In the genomic region with DNA sequence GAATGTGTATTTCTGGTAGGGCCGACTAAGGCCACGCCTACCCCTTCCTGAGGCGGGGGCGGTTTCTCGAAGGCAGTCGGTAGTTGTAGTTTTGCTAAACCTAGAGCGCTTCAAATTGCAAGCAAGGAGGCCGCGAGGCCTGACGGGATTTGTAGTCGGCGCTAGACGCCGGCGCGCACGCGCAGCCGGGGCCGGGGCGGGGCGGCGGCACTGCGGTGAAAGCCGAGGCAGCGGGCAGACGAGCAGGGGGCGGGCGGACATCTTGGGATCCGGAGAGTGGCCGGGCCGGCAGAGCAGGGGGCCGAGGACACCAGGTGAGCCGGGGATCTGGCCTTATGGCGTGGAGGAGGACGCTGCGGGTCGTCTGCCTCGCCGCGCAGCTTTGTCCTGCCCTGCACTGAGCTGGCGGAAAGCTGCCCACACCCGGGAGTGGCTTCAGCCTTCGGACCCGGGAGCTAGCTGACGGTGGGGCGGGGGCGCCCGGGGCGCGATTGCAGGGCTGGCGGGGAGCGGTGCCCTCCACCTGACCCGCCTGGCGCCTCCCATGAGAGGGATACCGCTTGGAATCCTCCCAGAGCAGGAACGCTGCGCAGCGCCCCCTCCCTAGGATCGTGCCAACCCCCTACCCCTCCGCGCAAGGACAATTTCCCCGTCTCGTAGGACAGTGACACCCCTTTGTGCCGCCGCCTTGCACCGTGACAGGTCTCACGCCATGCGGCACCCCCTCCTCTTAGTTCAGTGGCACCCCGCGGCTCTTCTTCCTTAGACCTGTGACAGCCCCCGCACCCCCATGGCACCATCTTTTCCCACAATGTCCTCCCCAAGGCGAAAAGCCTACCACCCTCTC, we compare ENCODE assay signal across 8 cellular contexts. TPM values are rescaled to one million over a fixed set of nuclear protein-coding genes. Genes with fewer than 3 reads are reported as not detected.
DNase-seq lines count a peak whose midpoint lies in the region; ATAC-seq and TF ChIP-seq lines count a peak whose summit lies in the region.

Gene AP2M1, plus strand, starts transcription at position 210 of the 847 bp plus-strand sequence. CDS start 2,139 bp downstream, outside the sequence.

- peak within 1 kb of the TSS; percentile 82 for H3K27ac Mint-ChIP-seq in activated T-helper 2 cell treated with anti-CD3 and anti-CD28 coated beads, Interferon-gamma antibody, Interleukin-2, Interleukin-4, amounts not matched to agents 10 μg/mL and 5 μg/mL and 100 μg/mL, durations not matched to agents 14 hours and 24 hours and 36 hours
- H3K27ac Mint-ChIP-seq in natural killer cell = peak within 1 kb of the TSS; percentile 71 to 92

- H3K4me1 ChIP-seq in RWPE2 (ENCODE audit: insufficient read depth, poor library complexity, severe bottlenecking) = peaks cover 6% of the 10 kb centered on the region

- ATAC-seq in RWPE2 (ENCODE audit: low read depth) (peak; percentile 80), natural killer cell (peak; percentile 97 to 100 (median 97))

- peak within 1 kb of the TSS; percentile 97 for H3K4me3 Mint-ChIP-seq in activated T-helper 2 cell treated with anti-CD3 and anti-CD28 coated beads, Interferon-gamma antibody, Interleukin-2, Interleukin-4, amounts not matched to agents 10 μg/mL and 5 μg/mL and 100 μg/mL, durations not matched to agents 14 hours and 24 hours and 36 hours (ENCODE audit: low read depth)
- H3K4me3 Mint-ChIP-seq in natural killer cell = peak within 1 kb of the TSS; percentile 93

- H3K4me1 Mint-ChIP-seq in activated T-helper 2 cell treated with anti-CD3 and anti-CD28 coated beads, Interferon-gamma antibody, Interleukin-2, Interleukin-4, amounts not matched to agents 10 μg/mL and 5 μg/mL and 100 μg/mL, durations not matched to agents 14 hours and 24 hours and 36 hours (ENCODE audit: low read depth) = peaks cover 17% of the 10 kb centered on the region
- peaks cover 25 to 40% of the 10 kb centered on the region in 2 donors for H3K4me1 Mint-ChIP-seq in natural killer cell

- no peaks in the 10 kb centered on the region for H3K9me3 ChIP-seq in RWPE2 (ENCODE audit: severe bottlenecking)

- H3K4me3 ChIP-seq in RWPE2 (ENCODE audit: severe bottlenecking) (peak within 1 kb of the TSS; percentile 87), fibroblast of mammary gland (ENCODE audit: control insufficient read depth, low read depth, low read length) (peak within 1 kb of the TSS; percentile 91)

- DNase-seq in EH (ENCODE audit: low read depth) (peak; percentile 100), H4 (ENCODE audit: low spot score) (peak; percentile 99), LoVo (ENCODE audit: low spot score) (peak; percentile 98), RWPE2 (ENCODE audit: low spot score) (peak; percentile 98), fibroblast of mammary gland (ENCODE audit: low read depth) (peak; percentile 99), natural killer cell (peak; percentile 98)
- peak; percentile 98 for DNase-seq in activated T-helper 2 cell treated with anti-CD3 and anti-CD28 coated beads, Interferon-gamma antibody, Interleukin-2, Interleukin-4, amounts not matched to agents 10 μg/mL and 5 μg/mL and 100 μg/mL, durations not matched to agents 14 hours and 24 hours and 36 hours (ENCODE audit: low spot score)
- DNase-seq in stimulated activated naive CD4-positive, alpha-beta T cell treated with Interleukin-2 at 50 U/mL for 16 hours (lab: John Stamatoyannopoulos, UW) = peak; percentile 97

- H3K9me3 Mint-ChIP-seq in activated T-helper 2 cell treated with anti-CD3 and anti-CD28 coated beads, Interferon-gamma antibody, Interleukin-2, Interleukin-4, amounts not matched to agents 10 μg/mL and 5 μg/mL and 100 μg/mL, durations not matched to agents 14 hours and 24 hours and 36 hours = no peaks in the 10 kb centered on the region
- H3K9me3 Mint-ChIP-seq in natural killer cell = no peaks in the 10 kb centered on the region

- H3K36me3 ChIP-seq in RWPE2 (ENCODE audit: low read depth) = peaks cover 50% of the 10 kb centered on the region

- H3K27me3 Mint-ChIP-seq in activated T-helper 2 cell treated with anti-CD3 and anti-CD28 coated beads, Interferon-gamma antibody, Interleukin-2, Interleukin-4, amounts not matched to agents 10 μg/mL and 5 μg/mL and 100 μg/mL, durations not matched to agents 14 hours and 24 hours and 36 hours (ENCODE audit: low read depth) = no peaks in the 10 kb centered on the region
- H3K27me3 Mint-ChIP-seq in natural killer cell (ENCODE audit: low read depth in 2 of 2) = no peaks in the 10 kb centered on the region

- TF ChIP-seq CTCF in RWPE2 (IDR thresholded peaks at IDR 0.05; ENCODE audit: poor library complexity, severe bottlenecking) (no peak), fibroblast of mammary gland (conservative IDR thresholded peaks at IDR 0.05; ENCODE audit: control insufficient read depth, insufficient read depth, low read depth, low read length) (no peak), natural killer cell (IDR thresholded peaks at IDR 0.05) (no peak)

- no peaks in the 10 kb centered on the region for H3K27me3 ChIP-seq in RWPE2 (ENCODE audit: insufficient read depth, poor library complexity, severe bottlenecking)

- peaks cover 46% of the 10 kb centered on the region for H3K36me3 Mint-ChIP-seq in activated T-helper 2 cell treated with anti-CD3 and anti-CD28 coated beads, Interferon-gamma antibody, Interleukin-2, Interleukin-4, amounts not matched to agents 10 μg/mL and 5 μg/mL and 100 μg/mL, durations not matched to agents 14 hours and 24 hours and 36 hours (ENCODE audit: low read depth)
- no peaks in the 10 kb centered on the region for H3K36me3 Mint-ChIP-seq in natural killer cell

- intact Hi-C loops in activated T-helper 2 cell treated with anti-CD3 and anti-CD28 coated beads, Interferon-gamma antibody, Interleukin-2, Interleukin-4, amounts not matched to agents 10 μg/mL and 5 μg/mL and 100 μg/mL, durations not matched to agents 14 hours and 24 hours and 36 hours (cut with micrococcal nuclease) = loop anchor here (1.0 to 2.0 kb wide), 6 partner anchors 11 to 158 kb away; partner anchors contain the start of genes ABCC5, ABCF3, ALG3 and DVL3
- intact Hi-C loops in natural killer cell (cut with micrococcal nuclease) = loop anchor here (1.0 kb wide), 4 partner anchors 11 to 386 kb away; partner anchors contain the start of genes ABCF3, EEF1AKMT4, EPHB3 and PSMD2

- peak within 1 kb of the TSS; percentile 88 for H3K27ac ChIP-seq in RWPE2 (ENCODE audit: poor library complexity, severe bottlenecking)

RNA-seq across cellular contexts. Expression of gene AP2M1, which starts in this region (rescaled TPM):
- total RNA-seq in H4 (2014; rRNA removed; shearing (Covaris generic)) = 766 and 810 TPM in 2 replicates
- 234 and 240 TPM in 2 replicates for total RNA-seq in activated T-helper 2 cell treated with anti-CD3 and anti-CD28 coated beads, Interferon-gamma antibody, Interleukin-2, Interleukin-4, amounts not matched to agents 10 μg/mL and 5 μg/mL and 100 μg/mL, durations not matched to agents 14 hours and 24 hours and 36 hours
- total RNA-seq in natural killer cell = 100 to 1,000 TPM; 157 to 188 (median 168) TPM

Comparison
In these comparisons a context has a peak if more than half of its experiments do, and no peak if none do; other contexts are left out.
1. Peak in every context shown above with its lines: DNase-seq, ATAC-seq, H3K4me3 ChIP-seq and H3K27ac ChIP-seq.